8 cellular contexts compared by ENCODE assay signal in the genomic region with DNA sequence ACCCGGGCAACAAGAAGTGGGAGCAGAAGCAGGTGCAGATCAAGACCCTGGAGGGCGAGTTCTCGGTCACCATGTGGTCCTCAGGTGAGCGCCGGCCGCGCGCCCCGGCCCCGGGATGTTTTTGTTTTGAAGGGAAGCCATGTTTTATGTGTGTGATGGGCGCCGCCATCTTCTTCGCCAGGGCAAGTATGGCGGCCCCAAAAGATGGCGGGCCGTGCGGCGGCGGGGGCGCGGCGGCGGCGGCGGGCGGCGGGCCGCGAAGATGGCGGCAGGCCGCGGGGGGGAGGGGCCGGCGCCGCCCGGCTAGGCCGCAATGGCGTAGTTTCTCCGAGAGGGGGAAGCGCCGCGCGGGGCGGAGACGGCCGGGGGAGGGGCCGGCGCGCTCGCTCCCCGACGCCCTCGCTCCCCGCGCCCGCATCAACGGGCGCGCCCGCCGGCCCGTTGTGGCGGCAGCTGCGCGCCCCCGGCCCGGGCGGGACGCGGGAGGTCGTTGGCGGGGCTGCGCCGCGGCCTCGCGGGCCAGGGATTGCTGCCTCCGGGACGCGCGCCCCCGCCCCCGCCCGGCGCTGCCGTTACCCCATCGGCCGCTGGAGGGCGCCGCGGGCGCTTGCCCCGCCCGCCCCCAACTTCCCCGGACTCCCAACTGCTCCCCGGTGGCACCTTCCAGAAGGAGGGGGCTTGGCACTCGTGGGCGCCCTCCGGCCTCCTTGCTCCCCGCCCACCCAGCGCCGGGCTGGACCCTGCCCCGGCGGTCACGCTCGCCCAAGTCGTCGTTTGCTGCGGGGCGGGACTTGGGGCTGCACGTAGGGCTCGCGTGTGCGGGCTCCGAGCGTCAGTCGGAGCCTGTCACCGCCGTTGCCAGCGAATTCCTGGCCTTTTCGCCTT. TPM values are rescaled to one million over a fixed set of nuclear protein-coding genes. Genes with fewer than 3 reads are reported as not detected.
DNase-seq lines count a peak whose midpoint lies in the region; ATAC-seq and TF ChIP-seq lines count a peak whose summit lies in the region.

No MANE protein-coding gene starts in this region.

- H3K4me3 ChIP-seq in left lung, result peak overlapping the region; percentile 99 to 100

- H3K9me3 Mint-ChIP-seq in activated CD4-positive, alpha-beta T cell treated with anti-CD3 and anti-CD28 coated beads, Interleukin-2, amount 10 ng/mL, durations not matched to agents 24 days and 14 days, result no peaks in the 10 kb centered on the region

- intact Hi-C loops in activated CD4-positive, alpha-beta T cell treated with anti-CD3 and anti-CD28 coated beads, Interleukin-2, amount 10 ng/mL, durations not matched to agents 24 days and 14 days (cut with micrococcal nuclease), result loop anchor here (2.0 to 5.0 kb wide), 4 partner anchors 37 to 759 kb away; partner anchors contain the start of genes CCNK, SETD3 and WDR25
- intact Hi-C loops in left lung (cut with DNase I), result no loop called here

- H3K4me1 ChIP-seq in left lung, result peaks cover 18 to 69% of the 10 kb centered on the region in 2 donors

- H3K9me3 ChIP-seq in left lung, result no peaks in the 10 kb centered on the region

- ATAC-seq in GM18909 (IDR thresholded peaks at IDR 0.05; ENCODE audit: poor library complexity, unreplicated experiment) (peak; percentile 40), HG03159 (IDR thresholded peaks at IDR 0.05; ENCODE audit: unreplicated experiment) (peak; percentile 37), left lung (peak; percentile 69)

- H3K27ac ChIP-seq in left lung, result peak overlapping the region; percentile 98

- DNase-seq in AG08396 (ENCODE audit: low spot score) (peak; percentile 89), NCI-H345 treated with DMSO at 0.1 percent for 48 hours (lab: John Stamatoyannopoulos, UW; ENCODE audit: unreplicated experiment) (peak; percentile 75), cortex of kidney (lab: John Stamatoyannopoulos, UW) (peak; percentile 19), left lung (peak; percentile 87 to 96)
- peak; percentile 96 for DNase-seq in activated CD4-positive, alpha-beta T cell treated with anti-CD3 and anti-CD28 coated beads, Interleukin-2, amount 10 ng/mL, durations not matched to agents 24 days and 14 days
- peak; percentile 86 to 88 for DNase-seq in stimulated activated CD4-positive, alpha-beta T cell treated with anti-CD3 and anti-CD28 coated beads, Interleukin-2, amount 100 ng/mL, for 24 hours

- peak overlapping the region; percentile 96 for H3K4me3 Mint-ChIP-seq in activated CD4-positive, alpha-beta T cell treated with anti-CD3 and anti-CD28 coated beads, Interleukin-2, amount 10 ng/mL, durations not matched to agents 24 days and 14 days

- peak overlapping the region; percentile 89 for H3K27ac Mint-ChIP-seq in activated CD4-positive, alpha-beta T cell treated with anti-CD3 and anti-CD28 coated beads, Interleukin-2, amount 10 ng/mL, durations not matched to agents 24 days and 14 days

- TF ChIP-seq CTCF in left lung (IDR thresholded peaks at IDR 0.05), result peak; percentile 64 to 65

- H3K27me3 Mint-ChIP-seq in activated CD4-positive, alpha-beta T cell treated with anti-CD3 and anti-CD28 coated beads, Interleukin-2, amount 10 ng/mL, durations not matched to agents 24 days and 14 days, result peaks cover 2% of the 10 kb centered on the region

- H3K36me3 ChIP-seq in left lung, result no peaks in the 10 kb centered on the region

- H3K36me3 Mint-ChIP-seq in activated CD4-positive, alpha-beta T cell treated with anti-CD3 and anti-CD28 coated beads, Interleukin-2, amount 10 ng/mL, durations not matched to agents 24 days and 14 days (ENCODE audit: low read depth), result peaks cover 48% of the 10 kb centered on the region

- peaks cover 46% of the 10 kb centered on the region for H3K4me1 Mint-ChIP-seq in activated CD4-positive, alpha-beta T cell treated with anti-CD3 and anti-CD28 coated beads, Interleukin-2, amount 10 ng/mL, durations not matched to agents 24 days and 14 days

- no peaks in the 10 kb centered on the region for H3K27me3 ChIP-seq in left lung

RNA-seq across cellular contexts. Expression of gene YY1, which starts 1.1 kb away (rescaled TPM):
- total RNA-seq in activated CD4-positive, alpha-beta T cell treated with anti-CD3 and anti-CD28 coated beads, Interleukin-2, amount 10 ng/mL, durations not matched to agents 24 days and 14 days, result 102 and 105 TPM in 2 replicates
- 10 to 100 TPM; 57.4 to 59.0 TPM for total RNA-seq in left lung

Comparison
In these comparisons a context has a peak if more than half of its experiments do, and no peak if none do; other contexts are left out.
1. Peak in every context shown above with its lines: DNase-seq, ATAC-seq, H3K4me3 ChIP-seq and H3K27ac ChIP-seq.
2. DNase-seq: peak in every context shown above with its lines; median percentile 96 in activated CD4-positive, alpha-beta T cell treated with anti-CD3 and anti-CD28 coated beads, Interleukin-2, amount 10 ng/mL, durations not matched to agents 24 days and 14 days; 92 in left lung; 89 in AG08396; 87 in stimulated activated CD4-positive, alpha-beta T cell treated with anti-CD3 and anti-CD28 coated beads, Interleukin-2, amount 100 ng/mL, for 24 hours; 75 in NCI-H345 treated with DMSO at 0.1 percent for 48 hours; 19 in cortex of kidney.